2 cellular contexts compared by ENCODE assay signal in the genomic region with DNA sequence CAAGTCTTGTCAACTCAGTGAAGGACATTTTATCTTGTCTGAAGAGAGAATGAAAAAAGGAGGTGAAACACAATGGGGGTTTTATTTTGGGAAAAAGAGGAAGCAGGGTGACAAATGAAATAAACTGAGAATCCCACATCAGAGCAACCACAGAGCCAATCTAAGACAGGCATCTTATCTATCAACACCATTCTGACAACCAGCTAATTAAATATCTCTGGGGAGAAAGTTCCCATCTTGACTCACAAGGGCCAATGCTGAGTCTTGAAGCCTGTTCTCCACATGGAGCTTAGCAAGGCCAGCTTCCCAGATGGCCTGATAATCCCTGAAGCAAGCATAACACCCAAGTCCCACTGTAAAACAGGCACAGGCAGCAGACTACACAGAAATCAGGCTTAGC.
TF ChIP-seq lines count a peak whose summit lies in the region.

No MANE protein-coding gene starts in this region.

TF ChIP-seq in SK-N-SH, 30 proteins besides CTCF, POLR2A, EP300 and RAD21 (continued from another document):
- TF ChIP-seq, protein P1, sequence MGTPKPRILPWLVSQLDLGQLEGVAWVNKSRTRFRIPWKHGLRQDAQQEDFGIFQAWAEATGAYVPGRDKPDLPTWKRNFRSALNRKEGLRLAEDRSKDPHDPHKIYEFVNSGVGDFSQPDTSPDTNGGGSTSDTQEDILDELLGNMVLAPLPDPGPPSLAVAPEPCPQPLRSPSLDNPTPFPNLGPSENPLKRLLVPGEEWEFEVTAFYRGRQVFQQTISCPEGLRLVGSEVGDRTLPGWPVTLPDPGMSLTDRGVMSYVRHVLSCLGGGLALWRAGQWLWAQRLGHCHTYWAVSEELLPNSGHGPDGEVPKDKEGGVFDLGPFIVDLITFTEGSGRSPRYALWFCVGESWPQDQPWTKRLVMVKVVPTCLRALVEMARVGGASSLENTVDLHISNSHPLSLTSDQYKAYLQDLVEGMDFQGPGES (IDR thresholded peaks at IDR 0.05; ENCODE audit: low read depth, low read length): 0 out of 2 replicates have a peak, but pooled peaks have one; percentile 5
- TF ChIP-seq, protein P2, sequence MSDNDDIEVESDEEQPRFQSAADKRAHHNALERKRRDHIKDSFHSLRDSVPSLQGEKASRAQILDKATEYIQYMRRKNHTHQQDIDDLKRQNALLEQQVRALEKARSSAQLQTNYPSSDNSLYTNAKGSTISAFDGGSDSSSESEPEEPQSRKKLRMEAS (IDR thresholded peaks at IDR 0.05; ENCODE audit: low read depth): no peak
- TF ChIP-seq SMC3 (IDR thresholded peaks at IDR 0.05; ENCODE audit: low read depth, low read length): no peak
- TF ChIP-seq, protein P3, sequence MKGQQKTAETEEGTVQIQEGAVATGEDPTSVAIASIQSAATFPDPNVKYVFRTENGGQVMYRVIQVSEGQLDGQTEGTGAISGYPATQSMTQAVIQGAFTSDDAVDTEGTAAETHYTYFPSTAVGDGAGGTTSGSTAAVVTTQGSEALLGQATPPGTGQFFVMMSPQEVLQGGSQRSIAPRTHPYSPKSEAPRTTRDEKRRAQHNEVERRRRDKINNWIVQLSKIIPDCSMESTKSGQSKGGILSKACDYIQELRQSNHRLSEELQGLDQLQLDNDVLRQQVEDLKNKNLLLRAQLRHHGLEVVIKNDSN (IDR thresholded peaks at IDR 0.05; ENCODE audit: borderline replicate concordance, low read depth): no peak
- TF ChIP-seq, protein P4, sequence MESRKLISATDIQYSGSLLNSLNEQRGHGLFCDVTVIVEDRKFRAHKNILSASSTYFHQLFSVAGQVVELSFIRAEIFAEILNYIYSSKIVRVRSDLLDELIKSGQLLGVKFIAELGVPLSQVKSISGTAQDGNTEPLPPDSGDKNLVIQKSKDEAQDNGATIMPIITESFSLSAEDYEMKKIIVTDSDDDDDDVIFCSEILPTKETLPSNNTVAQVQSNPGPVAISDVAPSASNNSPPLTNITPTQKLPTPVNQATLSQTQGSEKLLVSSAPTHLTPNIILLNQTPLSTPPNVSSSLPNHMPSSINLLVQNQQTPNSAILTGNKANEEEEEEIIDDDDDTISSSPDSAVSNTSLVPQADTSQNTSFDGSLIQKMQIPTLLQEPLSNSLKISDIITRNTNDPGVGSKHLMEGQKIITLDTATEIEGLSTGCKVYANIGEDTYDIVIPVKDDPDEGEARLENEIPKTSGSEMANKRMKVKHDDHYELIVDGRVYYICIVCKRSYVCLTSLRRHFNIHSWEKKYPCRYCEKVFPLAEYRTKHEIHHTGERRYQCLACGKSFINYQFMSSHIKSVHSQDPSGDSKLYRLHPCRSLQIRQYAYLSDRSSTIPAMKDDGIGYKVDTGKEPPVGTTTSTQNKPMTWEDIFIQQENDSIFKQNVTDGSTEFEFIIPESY (IDR thresholded peaks at IDR 0.05; ENCODE audit: borderline replicate concordance, low read depth): no peak
- TF ChIP-seq RXRA (IDR thresholded peaks at IDR 0.05; ENCODE audit: borderline replicate concordance, low read depth): no peak
- TF ChIP-seq, protein P5, sequence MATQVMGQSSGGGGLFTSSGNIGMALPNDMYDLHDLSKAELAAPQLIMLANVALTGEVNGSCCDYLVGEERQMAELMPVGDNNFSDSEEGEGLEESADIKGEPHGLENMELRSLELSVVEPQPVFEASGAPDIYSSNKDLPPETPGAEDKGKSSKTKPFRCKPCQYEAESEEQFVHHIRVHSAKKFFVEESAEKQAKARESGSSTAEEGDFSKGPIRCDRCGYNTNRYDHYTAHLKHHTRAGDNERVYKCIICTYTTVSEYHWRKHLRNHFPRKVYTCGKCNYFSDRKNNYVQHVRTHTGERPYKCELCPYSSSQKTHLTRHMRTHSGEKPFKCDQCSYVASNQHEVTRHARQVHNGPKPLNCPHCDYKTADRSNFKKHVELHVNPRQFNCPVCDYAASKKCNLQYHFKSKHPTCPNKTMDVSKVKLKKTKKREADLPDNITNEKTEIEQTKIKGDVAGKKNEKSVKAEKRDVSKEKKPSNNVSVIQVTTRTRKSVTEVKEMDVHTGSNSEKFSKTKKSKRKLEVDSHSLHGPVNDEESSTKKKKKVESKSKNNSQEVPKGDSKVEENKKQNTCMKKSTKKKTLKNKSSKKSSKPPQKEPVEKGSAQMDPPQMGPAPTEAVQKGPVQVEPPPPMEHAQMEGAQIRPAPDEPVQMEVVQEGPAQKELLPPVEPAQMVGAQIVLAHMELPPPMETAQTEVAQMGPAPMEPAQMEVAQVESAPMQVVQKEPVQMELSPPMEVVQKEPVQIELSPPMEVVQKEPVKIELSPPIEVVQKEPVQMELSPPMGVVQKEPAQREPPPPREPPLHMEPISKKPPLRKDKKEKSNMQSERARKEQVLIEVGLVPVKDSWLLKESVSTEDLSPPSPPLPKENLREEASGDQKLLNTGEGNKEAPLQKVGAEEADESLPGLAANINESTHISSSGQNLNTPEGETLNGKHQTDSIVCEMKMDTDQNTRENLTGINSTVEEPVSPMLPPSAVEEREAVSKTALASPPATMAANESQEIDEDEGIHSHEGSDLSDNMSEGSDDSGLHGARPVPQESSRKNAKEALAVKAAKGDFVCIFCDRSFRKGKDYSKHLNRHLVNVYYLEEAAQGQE (IDR thresholded peaks at IDR 0.05; ENCODE audit: low read depth, low read length): no peak
- no peak for TF ChIP-seq TCF12 (IDR thresholded peaks at IDR 0.05)
- peak; percentile 52 for TF ChIP-seq CHD2 (IDR thresholded peaks at IDR 0.05; ENCODE audit: low read length, partially characterized antibody)
- TF ChIP-seq EZH2phosphoT487 (IDR thresholded peaks at IDR 0.05; ENCODE audit: borderline replicate concordance, low read depth): no peak

TF ChIP-seq in SK-N-SH treated with all-trans-retinoic acid at 6 μM for 48 hours, 23 proteins besides CTCF, POLR2A, EP300 and RAD21 (continued from another document):
- no peak for TF ChIP-seq ZC3H10 (CRISPR knock-in tag; IDR thresholded peaks at IDR 0.05)
- TF ChIP-seq OSR1 (CRISPR knock-in tag; IDR thresholded peaks at IDR 0.05): no peak
- TF ChIP-seq ZNF70 (CRISPR knock-in tag; IDR thresholded peaks at IDR 0.05): no peak
- no peak for TF ChIP-seq ISL1 (CRISPR knock-in tag; IDR thresholded peaks at IDR 0.05)
- TF ChIP-seq, protein P6, sequence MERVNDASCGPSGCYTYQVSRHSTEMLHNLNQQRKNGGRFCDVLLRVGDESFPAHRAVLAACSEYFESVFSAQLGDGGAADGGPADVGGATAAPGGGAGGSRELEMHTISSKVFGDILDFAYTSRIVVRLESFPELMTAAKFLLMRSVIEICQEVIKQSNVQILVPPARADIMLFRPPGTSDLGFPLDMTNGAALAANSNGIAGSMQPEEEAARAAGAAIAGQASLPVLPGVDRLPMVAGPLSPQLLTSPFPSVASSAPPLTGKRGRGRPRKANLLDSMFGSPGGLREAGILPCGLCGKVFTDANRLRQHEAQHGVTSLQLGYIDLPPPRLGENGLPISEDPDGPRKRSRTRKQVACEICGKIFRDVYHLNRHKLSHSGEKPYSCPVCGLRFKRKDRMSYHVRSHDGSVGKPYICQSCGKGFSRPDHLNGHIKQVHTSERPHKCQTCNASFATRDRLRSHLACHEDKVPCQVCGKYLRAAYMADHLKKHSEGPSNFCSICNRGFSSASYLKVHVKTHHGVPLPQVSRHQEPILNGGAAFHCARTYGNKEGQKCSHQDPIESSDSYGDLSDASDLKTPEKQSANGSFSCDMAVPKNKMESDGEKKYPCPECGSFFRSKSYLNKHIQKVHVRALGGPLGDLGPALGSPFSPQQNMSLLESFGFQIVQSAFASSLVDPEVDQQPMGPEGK (CRISPR knock-in tag; IDR thresholded peaks at IDR 0.05; ENCODE audit: borderline replicate concordance): no peak
- no peak for TF ChIP-seq BACH2 (CRISPR knock-in tag; IDR thresholded peaks at IDR 0.05; ENCODE audit: borderline replicate concordance)
- TF ChIP-seq ZNF8 (CRISPR knock-in tag; IDR thresholded peaks at IDR 0.05): no peak
- TF ChIP-seq TCF4 (CRISPR knock-in tag; IDR thresholded peaks at IDR 0.05; ENCODE audit: borderline replicate concordance): no peak
- TF ChIP-seq, protein P7, sequence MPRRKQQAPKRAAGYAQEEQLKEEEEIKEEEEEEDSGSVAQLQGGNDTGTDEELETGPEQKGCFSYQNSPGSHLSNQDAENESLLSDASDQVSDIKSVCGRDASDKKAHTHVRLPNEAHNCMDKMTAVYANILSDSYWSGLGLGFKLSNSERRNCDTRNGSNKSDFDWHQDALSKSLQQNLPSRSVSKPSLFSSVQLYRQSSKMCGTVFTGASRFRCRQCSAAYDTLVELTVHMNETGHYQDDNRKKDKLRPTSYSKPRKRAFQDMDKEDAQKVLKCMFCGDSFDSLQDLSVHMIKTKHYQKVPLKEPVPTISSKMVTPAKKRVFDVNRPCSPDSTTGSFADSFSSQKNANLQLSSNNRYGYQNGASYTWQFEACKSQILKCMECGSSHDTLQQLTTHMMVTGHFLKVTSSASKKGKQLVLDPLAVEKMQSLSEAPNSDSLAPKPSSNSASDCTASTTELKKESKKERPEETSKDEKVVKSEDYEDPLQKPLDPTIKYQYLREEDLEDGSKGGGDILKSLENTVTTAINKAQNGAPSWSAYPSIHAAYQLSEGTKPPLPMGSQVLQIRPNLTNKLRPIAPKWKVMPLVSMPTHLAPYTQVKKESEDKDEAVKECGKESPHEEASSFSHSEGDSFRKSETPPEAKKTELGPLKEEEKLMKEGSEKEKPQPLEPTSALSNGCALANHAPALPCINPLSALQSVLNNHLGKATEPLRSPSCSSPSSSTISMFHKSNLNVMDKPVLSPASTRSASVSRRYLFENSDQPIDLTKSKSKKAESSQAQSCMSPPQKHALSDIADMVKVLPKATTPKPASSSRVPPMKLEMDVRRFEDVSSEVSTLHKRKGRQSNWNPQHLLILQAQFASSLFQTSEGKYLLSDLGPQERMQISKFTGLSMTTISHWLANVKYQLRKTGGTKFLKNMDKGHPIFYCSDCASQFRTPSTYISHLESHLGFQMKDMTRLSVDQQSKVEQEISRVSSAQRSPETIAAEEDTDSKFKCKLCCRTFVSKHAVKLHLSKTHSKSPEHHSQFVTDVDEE (CRISPR knock-in tag; IDR thresholded peaks at IDR 0.05): no peak
